ENCODE assay signal across 22 cellular contexts in genomic region chr7:64639267-64640001, GRCh38. TPM values are rescaled to one million over a fixed set of nuclear protein-coding genes. Genes with fewer than 3 reads are reported as not detected.
DNase-seq lines count a peak whose midpoint lies in the region; ATAC-seq, FAIRE-seq and TF ChIP-seq lines count a peak whose summit lies in the region.
"Had no signal": no experiment of that assay in that cellular context is flagged by ENCODE, and none has a peak within 500 bp of the region (broad histone marks: within the 10 kb centered on the region; RNA-seq: fewer than 3 reads in every experiment).

No MANE protein-coding gene starts in this region.

- in situ Hi-C loops in GM12878 (cut with MboI) = no loop called here

- FAIRE-seq in GM12878 (lab: Jason Lieb, UNC) = no peak

- RAD21 ChIA-PET in GM12878 (lab: Charles Lee; ENCODE audit: unreplicated experiment) = no interaction called here

- no peaks in the 10 kb centered on the region for H4K20me1 ChIP-seq in GM12878 (ENCODE audit: control insufficient read depth, insufficient read depth)

- TF ChIP-seq CTCF in LNCaP clone FGC (IDR thresholded peaks at IDR 0.05; ENCODE audit: control insufficient read depth, extremely low read depth, insufficient read depth) (peak; percentile 19; the same call in 1 of the 2 replicates), GM12878 (IDR thresholded peaks at IDR 0.05 in 2 of 3, conservative IDR thresholded peaks at IDR 0.05 in 1 of 3; ENCODE audit: control insufficient read depth in 2 of 3, extremely low read depth in 1 of 3, insufficient read depth in 1 of 3, low read depth in 3 of 3, low read length in 3 of 3) (no peak; a peak in 1 of 6 replicates), left lung (IDR thresholded peaks at IDR 0.05) (no peak)

- no peak overlapping the region for H3K27ac ChIP-seq in GM12878 (ENCODE audit: control insufficient read depth, insufficient read depth)
- peak overlapping the region in 1 of 2 donors; percentile 28 for H3K27ac ChIP-seq in left lung
- H3K27ac ChIP-seq: lower lobe of right lung, PC-9 had no signal

- CTCF ChIA-PET in GM12878 (lab: Yijun Ruan, JAX) = no interaction called here

- H3K79me2 ChIP-seq in GM12878 (ENCODE audit: control insufficient read depth, insufficient read depth, low read length) = no peaks in the 10 kb centered on the region

- SMC1A ChIA-PET in GM12878 (lab: Charles Lee; ENCODE audit: uncharacterized antibody, unreplicated experiment) = no interaction called here

- 0% methylated on average over 2 of the region's 2 CpGs for WGBS in GM12878 (ENCODE audit: insufficient coverage, insufficient replicate concordance, low lambda C conversion rate, missing lambda C conversion rate)

- no peak overlapping the region for H3K4me3 Mint-ChIP-seq in activated naive CD8-positive, alpha-beta T cell treated with anti-CD3 and anti-CD28 coated beads, Interleukin-2, amount 50 U/mL, for 24 hours
- no peak overlapping the region for H3K4me3 Mint-ChIP-seq in activated naive CD8-positive, alpha-beta T cell treated with anti-CD3 and anti-CD28 coated beads for 36 hours
- H3K4me3 Mint-ChIP-seq in stimulated activated effector memory CD8-positive, alpha-beta T cell treated with anti-CD3 and anti-CD28 coated beads, Interleukin-12 subunit alpha, Interleukin-12 subunit beta, amount 100 ng/mL, for 72 hours = no peak overlapping the region
- H3K4me3 Mint-ChIP-seq: activated naive CD4-positive, alpha-beta T cell treated with anti-CD3 and anti-CD28 coated beads for 36 hours had no signal

- no peak overlapping the region for H3K4me3 ChIP-seq in LNCaP clone FGC (ENCODE audit: low read depth, low read length)
- H3K4me3 ChIP-seq in GM12878 = no peak overlapping the region
- H3K4me3 ChIP-seq in left lung = no peak overlapping the region
- H3K4me3 ChIP-seq: lower lobe of right lung, PC-9 had no signal

- H3K4me1 Mint-ChIP-seq in activated naive CD8-positive, alpha-beta T cell treated with anti-CD3 and anti-CD28 coated beads, Interleukin-2, amount 50 U/mL, for 24 hours = no peaks in the 10 kb centered on the region
- H3K4me1 Mint-ChIP-seq in activated naive CD8-positive, alpha-beta T cell treated with anti-CD3 and anti-CD28 coated beads for 36 hours = no peaks in the 10 kb centered on the region
- no peaks in the 10 kb centered on the region for H3K4me1 Mint-ChIP-seq in stimulated activated effector memory CD8-positive, alpha-beta T cell treated with anti-CD3 and anti-CD28 coated beads, Interleukin-12 subunit alpha, Interleukin-12 subunit beta, amount 100 ng/mL, for 72 hours

- BruUV-seq in GM12878 (replicated peaks; lab: Mats Ljungman, UMichigan) = no TSS peak

- TF ChIP-seq RAD21 in GM12878 (IDR thresholded peaks at IDR 0.05; ENCODE audit: insufficient read depth, low read depth, low read length) = peak; percentile 6; the same call in 1 of the 2 replicates

- no peak overlapping the region for H3K9ac ChIP-seq in GM12878 (ENCODE audit: control insufficient read depth, insufficient read depth, low read length)

- H3K4me2 ChIP-seq in GM12878 (ENCODE audit: control insufficient read depth, insufficient read depth) = no peak overlapping the region
- H3K4me2 ChIP-seq: PC-9 had no signal

- POLR2A ChIA-PET in GM12878 (lab: Charles Lee) = no interaction called here

- no peak for TF ChIP-seq EP300 in GM12878 (IDR thresholded peaks at IDR 0.05; ENCODE audit: borderline replicate concordance in 1 of 2, control insufficient read depth in 1 of 2, low read depth in 2 of 2, low read length in 2 of 2)

- intact Hi-C loops in GM12878 (cut with micrococcal nuclease; ENCODE audit: unreplicated experiment) (no loop called here), left lung (cut with DNase I) (no loop called here)

- no peaks in the 10 kb centered on the region for H3K4me1 ChIP-seq in GM12878 (ENCODE audit: control insufficient read depth, insufficient read depth, low read length)
- H3K4me1 ChIP-seq in left lung = no peaks in the 10 kb centered on the region
- H3K4me1 ChIP-seq: lower lobe of right lung had no signal

- H3K27ac Mint-ChIP-seq in activated naive CD8-positive, alpha-beta T cell treated with anti-CD3 and anti-CD28 coated beads, Interleukin-2, amount 50 U/mL, for 24 hours = no peak overlapping the region
- H3K27ac Mint-ChIP-seq in activated naive CD8-positive, alpha-beta T cell treated with anti-CD3 and anti-CD28 coated beads for 36 hours = no peak overlapping the region
- H3K27ac Mint-ChIP-seq in stimulated activated effector memory CD8-positive, alpha-beta T cell treated with anti-CD3 and anti-CD28 coated beads, Interleukin-12 subunit alpha, Interleukin-12 subunit beta, amount 100 ng/mL, for 72 hours = peak overlapping the region; percentile 41
- H3K27ac Mint-ChIP-seq: activated naive CD4-positive, alpha-beta T cell treated with anti-CD3 and anti-CD28 coated beads for 36 hours had no signal

- no peaks in the 10 kb centered on the region; the same call in 2 of the 3 replicates for H3K9me3 ChIP-seq in GM12878 (replicated peaks; ENCODE audit: control insufficient read depth, insufficient read depth, low read length)
- peaks cover 0 to 14% of the 10 kb centered on the region in 2 donors for H3K9me3 ChIP-seq in left lung
- H3K9me3 ChIP-seq: lower lobe of right lung had no signal

- H3K27me3 Mint-ChIP-seq in activated naive CD8-positive, alpha-beta T cell treated with anti-CD3 and anti-CD28 coated beads, Interleukin-2, amount 50 U/mL, for 24 hours = no peaks in the 10 kb centered on the region
- no peaks in the 10 kb centered on the region for H3K27me3 Mint-ChIP-seq in activated naive CD8-positive, alpha-beta T cell treated with anti-CD3 and anti-CD28 coated beads for 36 hours

- H2AFZ ChIP-seq in GM12878 (ENCODE audit: control insufficient read depth, low read depth, low read length) = no peak overlapping the region
- H2AFZ ChIP-seq: PC-9 had no signal

- no peaks in the 10 kb centered on the region for H3K9me3 Mint-ChIP-seq in activated naive CD8-positive, alpha-beta T cell treated with anti-CD3 and anti-CD28 coated beads, Interleukin-2, amount 50 U/mL, for 24 hours
- no peaks in the 10 kb centered on the region for H3K9me3 Mint-ChIP-seq in activated naive CD8-positive, alpha-beta T cell treated with anti-CD3 and anti-CD28 coated beads for 36 hours
- no peaks in the 10 kb centered on the region for H3K9me3 Mint-ChIP-seq in stimulated activated effector memory CD8-positive, alpha-beta T cell treated with anti-CD3 and anti-CD28 coated beads, Interleukin-12 subunit alpha, Interleukin-12 subunit beta, amount 100 ng/mL, for 72 hours
- H3K9me3 Mint-ChIP-seq: activated naive CD4-positive, alpha-beta T cell treated with anti-CD3 and anti-CD28 coated beads for 36 hours had no signal

- peak; percentile 25 for ATAC-seq in activated naive CD8-positive, alpha-beta T cell treated with anti-CD3 and anti-CD28 coated beads, Interleukin-2, amount 50 U/mL, for 24 hours
- no peak for ATAC-seq in GM12878
- ATAC-seq in stimulated activated effector memory CD8-positive, alpha-beta T cell treated with anti-CD3 and anti-CD28 coated beads, Interleukin-12 subunit alpha, Interleukin-12 subunit beta, amount 100 ng/mL, for 72 hours = peak; percentile 57
- no peak for ATAC-seq in GM19452 (IDR thresholded peaks at IDR 0.05; ENCODE audit: unreplicated experiment)
- ATAC-seq in left lung = no peak
- ATAC-seq: lower lobe of right lung, sciatic nerve had no signal

- H3K36me3 Mint-ChIP-seq in activated naive CD8-positive, alpha-beta T cell treated with anti-CD3 and anti-CD28 coated beads, Interleukin-2, amount 50 U/mL, for 24 hours (ENCODE audit: low read depth) = no peaks in the 10 kb centered on the region
- H3K36me3 Mint-ChIP-seq in activated naive CD8-positive, alpha-beta T cell treated with anti-CD3 and anti-CD28 coated beads for 36 hours = no peaks in the 10 kb centered on the region
- H3K36me3 Mint-ChIP-seq in stimulated activated effector memory CD8-positive, alpha-beta T cell treated with anti-CD3 and anti-CD28 coated beads, Interleukin-12 subunit alpha, Interleukin-12 subunit beta, amount 100 ng/mL, for 72 hours = no peaks in the 10 kb centered on the region

- TF ChIP-seq POLR2A in GM12878 (IDR thresholded peaks at IDR 0.05; ENCODE audit: low read depth, low read length) = no peak

- no peak for DNase-seq in activated naive CD8-positive, alpha-beta T cell treated with anti-CD3 and anti-CD28 coated beads, Interleukin-2, amount 50 U/mL, for 24 hours
- DNase-seq in activated naive CD8-positive, alpha-beta T cell treated with anti-CD3 and anti-CD28 coated beads for 36 hours = no peak
- DNase-seq in LNCaP clone FGC (ENCODE audit: low read depth) = no peak
- no peak for DNase-seq in GM12878 (ENCODE audit: low read depth, low spot score)
- no peak for DNase-seq in stimulated activated effector memory CD8-positive, alpha-beta T cell treated with anti-CD3 and anti-CD28 coated beads, Interleukin-12 subunit alpha, Interleukin-12 subunit beta, amount 100 ng/mL, for 72 hours (ENCODE audit: low spot score in 2 of 2)
- no peak for DNase-seq in cerebellum (ENCODE audit: low spot score)
- DNase-seq in left lung = no peak
- DNase-seq: activated naive CD4-positive, alpha-beta T cell treated with anti-CD3 and anti-CD28 coated beads for 36 hours; activated T-cell treated with anti-CD3 and anti-CD28 coated beads, Interleukin-2, amount 50 U/mL, for 48 hours; amygdala; cortex of kidney; DMS153; Kasumi-1; lower lobe of right lung; NCI-H1048; NCI-H187 treated with DMSO at 0.1 percent for 48 hours; NCI-H226; NCI-H82; PC-9; SIG-M5 had no signal

- H3K27me3 ChIP-seq in GM12878 (replicated peaks in 1 of 2; ENCODE audit: control insufficient read depth in 2 of 2, insufficient read depth in 2 of 2, low read length in 1 of 2) (no peaks in the 10 kb centered on the region), left lung (no peaks in the 10 kb centered on the region)

- H3K36me3 ChIP-seq in GM12878 (ENCODE audit: control insufficient read depth in 2 of 2, insufficient read depth in 2 of 2, low read length in 1 of 2) = no peaks in the 10 kb centered on the region
- no peaks in the 10 kb centered on the region for H3K36me3 ChIP-seq in left lung
- H3K36me3 ChIP-seq: lower lobe of right lung had no signal

RNA-seq across cellular contexts. Expression of gene ZNF107, which starts 26.5 kb away (rescaled TPM):
- 10 to 100 TPM; 17.3 to 17.5 TPM for total RNA-seq in activated naive CD8-positive, alpha-beta T cell treated with anti-CD3 and anti-CD28 coated beads for 36 hours
- total RNA-seq in GM12878 (2013; cell fraction: nucleolus; rRNA removed) = 73.9 and 78.7 TPM in 2 replicates
- total RNA-seq in GM12878 (2014; rRNA removed) (14.0 and 15.3 TPM in 2 replicates), GM12878 (2014; rRNA removed; fragmentation: Illumina TruSeq; extraction: Trizol) (23.3 and 23.7 TPM in 2 replicates), GM12878 (2021) (10.8 and 12.0 TPM in 2 replicates), cerebellum (16.5 TPM), left lung (1 to 10 TPM; 3.8 to 7.3 TPM)
- 4.1 TPM for polyA plus RNA-seq in GM12878 (2011; ENCODE audit: low read depth)
- polyA plus RNA-seq in GM12878 (2011; rRNA removed) (18.3 and 35.9 TPM in 2 replicates), GM12878 (2014; fragmentation: Illumina TruSeq; extraction: Trizol) (22.8 and 27.7 TPM in 2 replicates), GM12878 (2014; fragmentation: Nextera tagmentation; extraction: Ambion mirVana) (1 to 10 TPM; 3.2 to 3.7 TPM), GM12878 (2014; rRNA removed) (11.4 and 13.5 TPM in 2 replicates), GM12878 (2016; fragmentation: Nextera tagmentation; extraction: Ambion mirVana) (10 to 100 TPM; 12.4 to 13.8 TPM)
- polyA plus RNA-seq in GM12878 (2011; cell fraction: cytosol; rRNA removed) = 11.9 and 16.5 TPM in 2 replicates
- polyA plus RNA-seq in GM12878 (2011; cell fraction: nucleus; rRNA removed) = 25.7 and 30.7 TPM in 2 replicates
- 8.3 and 10.1 TPM in 2 replicates for polyA plus RNA-seq in GM12878 (2012)
- 15.2 and 19.7 TPM in 2 replicates for polyA minus RNA-seq in GM12878 (2011; rRNA and poly(A)+ RNA removed)
- 7.4 and 8.0 TPM in 2 replicates for polyA minus RNA-seq in GM12878 (2011; cell fraction: cytosol; rRNA and poly(A)+ RNA removed)
- 12.1 and 15.6 TPM in 2 replicates for polyA minus RNA-seq in GM12878 (2011; cell fraction: nucleus; rRNA and poly(A)+ RNA removed)

Comparison
In these comparisons a context has a peak if more than half of its experiments do, and no peak if none do; other contexts are left out.
1. ATAC-seq: peak in activated naive CD8-positive, alpha-beta T cell treated with anti-CD3 and anti-CD28 coated beads, Interleukin-2, amount 50 U/mL, for 24 hours (single experiment) and stimulated activated effector memory CD8-positive, alpha-beta T cell treated with anti-CD3 and anti-CD28 coated beads, Interleukin-12 subunit alpha, Interleukin-12 subunit beta, amount 100 ng/mL, for 72 hours (single experiment); none in GM12878 (single experiment), GM19452 (single experiment) and left lung (single experiment).